ENCODE assay signal across 1 cellular context in the genomic region with DNA sequence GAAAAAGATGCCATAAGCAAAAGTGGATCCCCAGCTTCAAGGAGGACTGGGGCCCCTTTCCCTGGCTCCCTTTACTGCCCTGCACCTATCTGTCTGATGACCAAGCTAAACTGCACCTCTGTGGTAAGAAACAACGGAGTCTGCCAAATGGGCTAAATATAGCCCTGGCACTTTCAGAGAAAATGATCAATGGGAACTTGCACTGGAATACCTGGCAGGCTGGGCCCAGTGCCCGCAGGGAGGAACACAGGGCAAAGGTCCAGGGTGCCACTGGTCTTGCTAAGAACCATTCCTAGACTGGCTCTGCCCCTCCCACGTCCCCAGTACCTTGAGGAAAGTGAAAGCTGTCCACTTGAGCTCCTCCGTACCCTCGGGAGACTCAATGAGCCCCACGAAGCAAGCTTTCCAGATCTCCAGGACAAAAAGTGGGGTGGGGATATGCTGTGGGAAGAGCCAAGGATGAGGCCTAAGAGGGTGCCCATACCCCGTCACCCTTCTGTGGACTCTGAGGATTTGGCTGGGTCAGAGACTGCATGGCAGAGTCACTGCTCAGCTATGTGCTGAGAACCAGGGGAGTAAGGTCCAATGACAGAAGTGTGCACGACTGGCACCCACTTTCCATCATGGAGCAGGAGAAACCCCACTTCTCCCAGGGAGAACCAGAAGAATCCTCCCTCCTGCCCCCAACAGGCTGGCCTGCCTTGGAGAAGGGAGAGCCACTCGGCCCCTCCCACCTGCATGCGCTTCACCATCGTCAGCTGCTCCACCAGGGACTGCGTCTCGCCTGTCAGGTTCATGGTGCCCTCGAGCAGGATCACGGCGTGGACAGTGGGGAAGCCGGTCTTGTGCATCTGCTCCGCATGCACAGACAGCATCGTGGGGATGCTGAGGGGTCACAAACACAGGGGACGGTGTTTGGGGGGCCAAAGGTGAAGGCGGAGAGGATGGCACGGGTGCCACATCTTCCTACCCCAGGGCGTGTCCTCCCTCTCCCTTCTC.
A peak's percentile ranks its signal among the peaks of the same experiment; 100 is the strongest.
TF ChIP-seq lines count a peak whose summit lies in the region.

No MANE protein-coding gene starts in this region.

TF ChIP-seq in K562, 482 proteins besides CTCF, POLR2A, EP300 and RAD21:
- no peak for TF ChIP-seq RFX7 (CRISPR knock-in tag; IDR thresholded peaks at IDR 0.05)
- peak; percentile 38; the same call in 1 of the 2 replicates for TF ChIP-seq RBFOX2 (IDR thresholded peaks at IDR 0.05; ENCODE audit: low read depth, low read length)
